ENCODE assay signal across 8 cellular contexts in genomic region chr1:155227261-155228095, GRCh38. TPM values are rescaled to one million over a fixed set of nuclear protein-coding genes. Genes with fewer than 3 reads are reported as not detected.
DNase-seq lines count a peak whose midpoint lies in the region; FAIRE-seq and TF ChIP-seq lines count a peak whose summit lies in the region.

No MANE protein-coding gene starts in this region.

- peak overlapping the region; percentile 89 for H3K4me3 Mint-ChIP-seq in activated naive CD4-positive, alpha-beta T cell treated with anti-CD3 and anti-CD28 coated beads for 36 hours

- no peaks in the 10 kb centered on the region for H3K27me3 Mint-ChIP-seq in activated naive CD4-positive, alpha-beta T cell treated with anti-CD3 and anti-CD28 coated beads for 36 hours (ENCODE audit: low read depth)

- H3K27me3 ChIP-seq in SJSA1 (replicated peaks): no peaks in the 10 kb centered on the region

- peak; percentile 91 for DNase-seq in GM04503 (ENCODE audit: low read depth)
- DNase-seq in HFF-Myc (ENCODE audit: extremely low read depth, low read depth): peak; percentile 98
- peak; percentile 99 for DNase-seq in MV-4-11 (lab: John Stamatoyannopoulos, UW)
- peak; percentile 100 for DNase-seq in SJSA1 (ENCODE audit: low read depth in 1 of 2, low spot score in 2 of 2)
- DNase-seq in activated naive CD4-positive, alpha-beta T cell treated with anti-CD3 and anti-CD28 coated beads for 36 hours: peak; percentile 100
- peak; percentile 90 to 98 for DNase-seq in frontal cortex (ENCODE audit: low spot score in 2 of 2)
- DNase-seq in non-pigmented ciliary epithelial cell (ENCODE audit: low read depth): peak; percentile 97
- peak; percentile 99 for DNase-seq in superior temporal gyrus (ENCODE audit: extremely low spot score)

- H3K27ac Mint-ChIP-seq in activated naive CD4-positive, alpha-beta T cell treated with anti-CD3 and anti-CD28 coated beads for 36 hours: peak overlapping the region; percentile 96

- peaks cover 49% of the 10 kb centered on the region for H3K4me1 ChIP-seq in SJSA1 (replicated peaks)

- H3K4me3 ChIP-seq in HFF-Myc (replicated peaks; ENCODE audit: low read depth, low read length) (peak overlapping the region; percentile 89), SJSA1 (peak overlapping the region; percentile 47)

- intact Hi-C loops in activated naive CD4-positive, alpha-beta T cell treated with anti-CD3 and anti-CD28 coated beads for 36 hours (cut with micrococcal nuclease): loop anchor here (1.0 kb wide), 5 partner anchors 17 to 97 kb away; partner anchors contain the start of genes FDPS and SCAMP3

- peaks cover 3% of the 10 kb centered on the region; the same call in 1 of the 2 replicates for H3K36me3 ChIP-seq in SJSA1

- peak; percentile 33 for FAIRE-seq in frontal cortex (lab: Jason Lieb, UNC)

- peaks cover 31% of the 10 kb centered on the region for H3K4me1 Mint-ChIP-seq in activated naive CD4-positive, alpha-beta T cell treated with anti-CD3 and anti-CD28 coated beads for 36 hours (ENCODE audit: low read depth)

- H3K27ac ChIP-seq in SJSA1: peak overlapping the region; percentile 73

- CTCF ChIA-PET in activated naive CD4-positive, alpha-beta T cell treated with anti-CD3 and anti-CD28 coated beads for 36 hours (lab: Charles Lee): interaction anchor here (0.7 to 5.4 kb wide), 9 partner anchors 9 to 55 kb away, joined by 3 to 57 read pairs (median 5); partner anchors contain the start of genes KRTCAP2, MTX1 and THBS3

- no peaks in the 10 kb centered on the region for H3K9me3 Mint-ChIP-seq in activated naive CD4-positive, alpha-beta T cell treated with anti-CD3 and anti-CD28 coated beads for 36 hours

- no peaks in the 10 kb centered on the region for H3K9me3 ChIP-seq in SJSA1 (replicated peaks)

- TF ChIP-seq CTCF in HFF-Myc (IDR thresholded peaks at IDR 0.05; ENCODE audit: low read depth, low read length, missing control alignments): no peak

- peaks cover 11% of the 10 kb centered on the region for H3K36me3 Mint-ChIP-seq in activated naive CD4-positive, alpha-beta T cell treated with anti-CD3 and anti-CD28 coated beads for 36 hours (ENCODE audit: low read depth)

RNA-seq across cellular contexts. Expression of gene MTX1, which starts 19.0 kb away (rescaled TPM):
- 69.7 and 86.0 TPM in 2 replicates for total RNA-seq in SJSA1 (2014; rRNA removed; shearing (Covaris generic))
- 10 to 100 TPM; 46.8 to 47.4 TPM for total RNA-seq in activated naive CD4-positive, alpha-beta T cell treated with anti-CD3 and anti-CD28 coated beads for 36 hours
- total RNA-seq in frontal cortex: 13.9 TPM

RNA-seq across cellular contexts. Expression of gene THBS3, which starts 19.8 kb away (rescaled TPM):
- 3.2 and 5.4 TPM in 2 replicates for total RNA-seq in SJSA1 (2014; rRNA removed; shearing (Covaris generic))
- total RNA-seq in activated naive CD4-positive, alpha-beta T cell treated with anti-CD3 and anti-CD28 coated beads for 36 hours: 10 to 100 TPM; 15.4 to 15.7 TPM
- 7.7 TPM for total RNA-seq in frontal cortex

RNA-seq across cellular contexts. Expression of gene ENTREP3, which starts 27.8 kb away (rescaled TPM):
- total RNA-seq in SJSA1 (2014; rRNA removed; shearing (Covaris generic)): 3.7 and 11.9 TPM in 2 replicates
- 10 to 100 TPM; 32.1 to 32.8 TPM for total RNA-seq in activated naive CD4-positive, alpha-beta T cell treated with anti-CD3 and anti-CD28 coated beads for 36 hours
- 2.9 TPM for total RNA-seq in frontal cortex

RNA-seq across cellular contexts. Expression of gene SCAMP3, which starts 34.7 kb away (rescaled TPM):
- total RNA-seq in SJSA1 (2014; rRNA removed; shearing (Covaris generic)): 54.6 and 55.9 TPM in 2 replicates
- 10 to 100 TPM; 80.3 to 82.9 TPM for total RNA-seq in activated naive CD4-positive, alpha-beta T cell treated with anti-CD3 and anti-CD28 coated beads for 36 hours
- total RNA-seq in frontal cortex: 19.2 TPM

RNA-seq across cellular contexts. Expression of gene CLK2, which starts 45.8 kb away (rescaled TPM):
- total RNA-seq in SJSA1 (2014; rRNA removed; shearing (Covaris generic)): 13.0 and 13.7 TPM in 2 replicates
- total RNA-seq in activated naive CD4-positive, alpha-beta T cell treated with anti-CD3 and anti-CD28 coated beads for 36 hours: 10 to 100 TPM; 52.6 to 54.5 TPM
- 25.3 TPM for total RNA-seq in frontal cortex

Comparison
In these comparisons a context has a peak if more than half of its experiments do, and no peak if none do; other contexts are left out.
1. Peak in every context shown above with its lines: DNase-seq, H3K4me3 ChIP-seq and H3K27ac ChIP-seq.